In the genomic region with DNA sequence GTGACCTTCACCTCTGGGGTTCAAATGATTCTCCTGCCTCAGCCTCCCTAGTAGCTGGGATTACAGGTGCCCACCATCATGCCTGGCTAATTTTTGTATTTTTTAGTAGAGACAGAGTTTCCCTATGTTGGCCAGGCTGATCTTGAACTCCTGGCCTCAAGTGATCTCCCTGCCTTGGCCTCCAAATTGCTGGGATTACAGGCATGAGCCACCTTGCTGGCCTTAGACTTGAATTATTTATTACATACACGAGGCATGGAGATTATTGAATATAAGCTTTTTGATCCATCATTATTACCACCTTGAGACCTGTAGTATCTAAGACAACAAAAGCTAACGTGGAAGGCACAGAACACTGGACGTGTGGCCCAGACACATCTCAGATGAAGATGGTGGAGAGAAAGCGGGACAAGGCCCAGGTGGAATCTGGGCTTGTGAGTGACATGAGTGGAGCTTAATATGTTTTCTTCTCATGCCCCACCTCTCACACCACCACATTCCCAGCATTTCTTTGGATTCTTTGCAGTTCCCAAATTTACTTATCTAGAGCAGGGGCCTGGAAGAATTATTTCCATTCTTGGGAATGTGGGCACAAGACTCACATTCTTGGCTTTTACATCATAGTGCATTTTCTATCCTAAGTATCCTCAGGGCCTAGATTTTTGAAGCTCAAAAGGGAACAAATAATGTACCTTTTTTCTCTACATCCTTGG, we compare ENCODE assay signal across 19 cellular contexts.
DNase-seq lines count a peak whose midpoint lies in the region; ATAC-seq and TF ChIP-seq lines count a peak whose summit lies in the region.
"Had no signal": no experiment of that assay in that cellular context is flagged by ENCODE, and none has a peak within 500 bp of the region (broad histone marks: within the 10 kb centered on the region; RNA-seq: fewer than 3 reads in every experiment).

No MANE protein-coding gene starts in this region.

- 91% methylated on average over 4 of the region's 4 CpGs for WGBS in SK-N-SH (ENCODE audit: low lambda C conversion rate)
- WGBS in trophoblast cell (ENCODE audit: extremely low coverage, insufficient coverage, insufficient read length) = no CpG with 5 or more reads among the region's 4 CpGs

- H2BK120ac ChIP-seq in trophoblast cell (ENCODE audit: insufficient read depth, low read length, poor library complexity) = peak overlapping the region; percentile 62

- H3K36me3 ChIP-seq in SK-N-SH (replicated peaks in 1 of 2; ENCODE audit: control insufficient read depth in 1 of 2, insufficient read depth in 2 of 2, low read length in 1 of 2) (no peaks in the 10 kb centered on the region), trophoblast cell (ENCODE audit: control insufficient read depth in 1 of 2, insufficient read depth in 2 of 2, low read length in 2 of 2) (no peaks in the 10 kb centered on the region)
- H3K36me3 ChIP-seq: left ventricle myocardium inferior had no signal

- no peak overlapping the region for H3K4ac ChIP-seq in trophoblast cell (ENCODE audit: low read depth, low read length)

- H2AK5ac ChIP-seq in trophoblast cell (ENCODE audit: low read length) = no peak overlapping the region

- ATAC-seq in HG03442 (IDR thresholded peaks at IDR 0.05; ENCODE audit: unreplicated experiment) = no peak
- ATAC-seq: sciatic nerve, T-cell had no signal

- DNase-seq in GM03348 (ENCODE audit: low spot score) (peak; percentile 51), SK-N-SH (no peak), fibroblast of gingiva (ENCODE audit: low read depth) (peak; percentile 5), trophoblast cell (peak; percentile 31 to 82), posterior vena cava (ENCODE audit: low spot score) (no peak), NCI-H2107 (lab: John Stamatoyannopoulos, UW) (no peak), HK-2 (ENCODE audit: unreplicated experiment) (no peak)
- DNase-seq: activated CD4-positive, alpha-beta T cell treated with anti-CD3 and anti-CD28 coated beads, Interleukin-2, amount 50 U/mL, for 48 hours; activated naive CD4-positive, alpha-beta T cell treated with anti-CD3 and anti-CD28 coated beads for 36 hours; activated T-cell treated with anti-CD3 and anti-CD28 coated beads for 4 hours; left ventricle myocardium inferior; NCI-H1694; occipital lobe; RPMI8226; stimulated activated CD4-positive, alpha-beta T cell treated with anti-CD3 and anti-CD28 coated beads, Interleukin-1b, Interleukin-23, amount 100 ng/mL, for 48 hours; T-cell had no signal

- H4K20me1 ChIP-seq in SK-N-SH (ENCODE audit: insufficient read depth) = no peaks in the 10 kb centered on the region

- no peak overlapping the region for H4K8ac ChIP-seq in trophoblast cell (ENCODE audit: low read depth, low read length)

- peaks cover 1% of the 10 kb centered on the region for H3K79me1 ChIP-seq in trophoblast cell (ENCODE audit: low read length)

- intact Hi-C loops in posterior vena cava (cut with DNase I) = no loop called here

- H4K12ac ChIP-seq in trophoblast cell (ENCODE audit: low read depth, low read length) = no peak overlapping the region

- H3K14ac ChIP-seq in trophoblast cell (ENCODE audit: low read length) = no peak overlapping the region

- peak overlapping the region; percentile 51 for H4K91ac ChIP-seq in trophoblast cell (ENCODE audit: low read depth, low read length)

- CTCF ChIA-PET in SK-N-SH (lab: Yijun Ruan, JAX) = interaction anchor here (1.2 to 1.8 kb wide), 3 partner anchors 21 to 1485 kb away, joined by 3 to 10 read pairs (median 4); no protein-coding TSS in a partner anchor

- H3K4me3 ChIP-seq in SK-N-SH (ENCODE audit: low read depth in 2 of 2, low read length in 1 of 2) (no peak overlapping the region), trophoblast cell (ENCODE audit: low read depth, low read length) (no peak overlapping the region)
- H3K4me3 ChIP-seq: left ventricle myocardium inferior had no signal

- H3K4me1 ChIP-seq in SK-N-SH (ENCODE audit: control insufficient read depth in 1 of 2, insufficient read depth in 2 of 2, low read depth in 1 of 2, low read length in 1 of 2) (no peaks in the 10 kb centered on the region), trophoblast cell (ENCODE audit: control insufficient read depth in 1 of 2, insufficient read depth in 2 of 2, low read length in 2 of 2) (peaks cover 0 to 2% of the 10 kb centered on the region in 2 experiments)
- H3K4me1 ChIP-seq: left ventricle myocardium inferior had no signal

- no peak overlapping the region for H3K18ac ChIP-seq in trophoblast cell (ENCODE audit: low read length)

- no peak overlapping the region for H2AFZ ChIP-seq in SK-N-SH (ENCODE audit: low read depth)
- no peak overlapping the region for H2AFZ ChIP-seq in trophoblast cell (ENCODE audit: insufficient read depth, low read length, poor library complexity)

- no peak for TF ChIP-seq CTCF in SK-N-SH (IDR thresholded peaks at IDR 0.05)

- H3K27ac ChIP-seq in SK-N-SH (ENCODE audit: low read depth in 2 of 2, low read length in 1 of 2) (peak overlapping the region in 1 of 2 experiments; percentile 52; a peak in 3 of 4 replicates), trophoblast cell (ENCODE audit: low read depth, low read length) (peak overlapping the region; percentile 17)
- H3K27ac ChIP-seq: left ventricle myocardium inferior, VCaP had no signal

- H2BK12ac ChIP-seq in trophoblast cell (ENCODE audit: low read length) = peak overlapping the region; percentile 44

- peak in 1 of 2 experiments; percentile 42; a peak in 1 of 4 replicates for TF ChIP-seq EP300 in SK-N-SH (IDR thresholded peaks at IDR 0.05; ENCODE audit: borderline replicate concordance in 1 of 2, low read depth in 1 of 2, low read length in 1 of 2)

- peak overlapping the region; percentile 9; the same call in 1 of the 2 replicates for H3K9ac ChIP-seq in SK-N-SH
- H3K9ac ChIP-seq in trophoblast cell (ENCODE audit: low read length) = no peak overlapping the region

- H2BK5ac ChIP-seq in trophoblast cell (ENCODE audit: low read depth, low read length, poor library complexity) = peak overlapping the region; percentile 55

- no peak for TF ChIP-seq RAD21 in SK-N-SH (IDR thresholded peaks at IDR 0.05; ENCODE audit: low read length)

- peaks cover 17% of the 10 kb centered on the region for H3F3A ChIP-seq in SK-N-SH (replicated peaks; ENCODE audit: insufficient read depth)

- H3K4me2 ChIP-seq in SK-N-SH = no peak overlapping the region
- no peak overlapping the region for H3K4me2 ChIP-seq in trophoblast cell (ENCODE audit: low read length)

- H3K9me3 ChIP-seq in SK-N-SH = no peaks in the 10 kb centered on the region
- H3K9me3 ChIP-seq in trophoblast cell (ENCODE audit: insufficient read depth, low read depth, low read length) = no peaks in the 10 kb centered on the region
- H3K9me3 ChIP-seq: left ventricle myocardium inferior had no signal

- H3K9me2 ChIP-seq in SK-N-SH = no peaks in the 10 kb centered on the region

- H3K79me2 ChIP-seq in SK-N-SH (ENCODE audit: insufficient read depth) (no peaks in the 10 kb centered on the region), trophoblast cell (ENCODE audit: control insufficient read depth, insufficient read depth, low read length, poor library complexity) (no peaks in the 10 kb centered on the region)

- H3K27me3 ChIP-seq in SK-N-SH (ENCODE audit: insufficient read depth) (no peaks in the 10 kb centered on the region), trophoblast cell (ENCODE audit: insufficient read depth, low read length) (no peaks in the 10 kb centered on the region)

- H3K23ac ChIP-seq in trophoblast cell (ENCODE audit: low read length) = no peak overlapping the region

- POLR2A ChIA-PET in SK-N-SH (lab: Yijun Ruan, JAX) = no interaction called here

TF ChIP-seq in SK-N-SH, 30 proteins besides CTCF, POLR2A, EP300 and RAD21:
- peak; percentile 28; the same call in 1 of the 2 replicates for TF ChIP-seq PBX3 (IDR thresholded peaks at IDR 0.05)
- TF ChIP-seq JUND (IDR thresholded peaks at IDR 0.05) = peak; percentile 21; the same call in 1 of the 2 replicates
- no peak; the same call in 1 of the 2 replicates for TF ChIP-seq TEAD4 (IDR thresholded peaks at IDR 0.05; ENCODE audit: borderline replicate concordance, insufficient read depth)

Comparison
In these comparisons a context has a peak if more than half of its experiments do, and no peak if none do; other contexts are left out.
1. DNase-seq: peak in GM03348 (single experiment), fibroblast of gingiva (single experiment) and trophoblast cell (2 of 2); none in SK-N-SH (single experiment), posterior vena cava (single experiment), NCI-H2107 (single experiment) and HK-2 (single experiment).